Comparison of ENCODE assay signal across 7 cellular contexts in the genomic region with DNA sequence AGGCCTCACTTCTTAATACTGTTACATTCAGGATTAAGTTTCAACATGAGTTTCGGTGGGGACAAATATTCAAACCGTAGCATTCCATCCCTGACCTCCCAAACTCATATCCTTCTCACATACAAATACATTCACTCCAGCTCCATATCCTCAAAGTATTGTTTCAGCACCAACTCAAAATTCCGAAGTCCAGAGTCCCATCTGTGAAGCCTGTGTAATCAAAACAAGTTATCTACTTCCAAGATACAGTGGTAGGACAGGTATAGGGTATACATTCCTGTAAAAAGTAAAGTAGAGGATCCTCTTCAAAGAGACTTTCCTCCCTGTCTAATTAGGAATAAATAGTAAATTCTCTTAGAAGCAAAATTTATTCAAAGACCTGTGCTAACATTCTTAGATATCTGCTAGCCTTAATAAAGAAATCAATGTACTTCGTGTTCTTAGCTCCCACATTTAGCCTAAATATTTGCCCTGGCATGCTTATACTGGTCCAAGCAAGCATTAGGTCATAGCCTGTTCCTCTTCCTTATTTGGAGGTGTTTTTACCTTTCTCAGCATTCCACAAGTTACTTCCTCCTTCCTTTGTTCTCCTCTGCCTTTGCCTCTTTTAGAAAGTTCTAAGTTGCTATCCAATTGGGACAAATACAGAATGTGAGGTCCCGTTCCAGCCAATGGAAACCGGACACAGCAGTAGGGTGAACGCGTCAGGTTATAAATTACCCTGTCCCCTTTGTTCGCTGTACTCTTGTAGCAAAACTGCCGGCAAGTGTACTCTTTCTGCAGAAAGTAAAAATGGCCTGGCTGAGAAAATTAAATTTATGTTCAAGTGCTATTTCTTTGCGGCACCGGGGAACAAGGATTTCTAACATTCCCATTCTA. TPM values are rescaled to one million over a fixed set of nuclear protein-coding genes. Genes with fewer than 3 reads are reported as not detected.
A peak's percentile ranks its signal among the peaks of the same experiment; 100 is the strongest.
DNase-seq lines count a peak whose midpoint lies in the region; ATAC-seq, FAIRE-seq and TF ChIP-seq lines count a peak whose summit lies in the region.
"Not testable (repeated sequence)": the region's sequence is repeated elsewhere in the genome, so short reads cannot be mapped to it uniquely, and the experiment has no call there.

No MANE protein-coding gene starts in this region.

- not testable (repeated sequence) for H3K14ac ChIP-seq in IMR-90 (replicated peaks; ENCODE audit: low read depth, low read length); H1 (ENCODE audit: insufficient read length)

- BruUV-seq in Calu3 (replicated peaks; lab: Mats Ljungman, UMichigan) = TSS peak; percentile 87
- BruUV-seq in IMR-90 (replicated peaks; lab: Mats Ljungman, UMichigan) = not testable (repeated sequence)

- H3K9me1 ChIP-seq in IMR-90 (ENCODE audit: insufficient read depth, low read length) = not testable (repeated sequence)

- H4K91ac ChIP-seq in IMR-90 (ENCODE audit: insufficient read depth, low read depth, low read length); H1 (replicated peaks; ENCODE audit: insufficient read length, low read length): not testable (repeated sequence)

- intact Hi-C loops in Calu3 (cut with micrococcal nuclease; ENCODE audit: unreplicated experiment); IMR-90 (cut with micrococcal nuclease): not testable (repeated sequence)

- WGBS in IMR-90 (ENCODE audit: extremely low coverage in 2 of 2, insufficient read length in 1 of 2), 2 experiments = 96% methylated on average over 4 of the region's 12 CpGs; no CpG with 5 or more reads in 1 of the 2 experiments
- 87% methylated on average over 12 of the region's 12 CpGs; no CpG with 5 or more reads in 1 of the 2 experiments for WGBS in H1 (ENCODE audit: extremely low coverage in 1 of 2, insufficient coverage in 1 of 2, insufficient read length in 1 of 2, insufficient replicate concordance in 2 of 2, low coverage in 1 of 2, low lambda C conversion rate in 2 of 2, missing lambda C conversion rate in 1 of 2), 2 experiments

- TF ChIP-seq EP300 in H1 (IDR thresholded peaks at IDR 0.05; ENCODE audit: borderline replicate concordance in 1 of 2, low read depth in 2 of 2, low read length in 2 of 2) = not testable (repeated sequence)

- not testable (repeated sequence) for H3K9ac ChIP-seq in IMR-90 (ENCODE audit: low read depth, low read length); astrocyte (ENCODE audit: low read length); H1 (replicated peaks in 1 of 4; ENCODE audit: extremely low read depth in 1 of 4, low read depth in 3 of 4, low read length in 3 of 4)

- H3K79me2 ChIP-seq in astrocyte (ENCODE audit: insufficient read depth, low read length); H1 (ENCODE audit: control insufficient read depth in 1 of 2, insufficient read depth in 2 of 2, low read length in 2 of 2): not testable (repeated sequence)

- POLR2A ChIA-PET in IMR-90 (lab: Charles Lee; ENCODE audit: unreplicated experiment); H1 (lab: Charles Lee; ENCODE audit: partially characterized antibody): not testable (repeated sequence)

- H3K4me1 ChIP-seq in IMR-90 (ENCODE audit: control insufficient read depth, insufficient read depth, low read length); astrocyte (ENCODE audit: insufficient read depth, low read length); H1 (replicated peaks in 1 of 4; ENCODE audit: control insufficient read depth in 3 of 4, insufficient read depth in 4 of 4, low read length in 3 of 4): not testable (repeated sequence)
- H3K4me1 ChIP-seq in foreskin keratinocyte (peaks cover 18% of the 10 kb centered on the region), thoracic aorta (ENCODE audit: control insufficient read depth in 1 of 2, low read depth in 2 of 2) (peaks cover 16 to 45% of the 10 kb centered on the region in 2 donors)

- CTCF ChIA-PET in Calu3 (lab: Charles Lee); IMR-90 (lab: Yijun Ruan, JAX): not testable (repeated sequence)
- CTCF ChIA-PET in H1 (lab: Charles Lee; ENCODE audit: partially characterized antibody) = interaction anchor here (0.7 to 1.4 kb wide), 3 partner anchors 9 to 29 kb away, joined by 3 to 5 read pairs (median 3); no protein-coding TSS in a partner anchor

- peaks cover 10% of the 10 kb centered on the region for H3K36me3 Mint-ChIP-seq in Calu3 (ENCODE audit: insufficient read depth, unreplicated experiment)
- H3K36me3 Mint-ChIP-seq in astrocyte (ENCODE audit: low read depth, unreplicated experiment) = peaks cover 14% of the 10 kb centered on the region
- peaks cover 68% of the 10 kb centered on the region for H3K36me3 Mint-ChIP-seq in mesothelial cell of epicardium

- H3K18ac ChIP-seq in IMR-90 (ENCODE audit: low read depth, low read length); H1 (ENCODE audit: extremely low read depth, low read length): not testable (repeated sequence)

- not testable (repeated sequence) for TF ChIP-seq RAD21 in IMR-90 (IDR thresholded peaks at IDR 0.05; ENCODE audit: low read length); H1 (IDR thresholded peaks at IDR 0.05 in 1 of 2, conservative IDR thresholded peaks at IDR 0.05 in 1 of 2; ENCODE audit: low read depth in 2 of 2, low read length in 2 of 2)

- not testable (repeated sequence) for H3K36me3 ChIP-seq in IMR-90 (ENCODE audit: control insufficient read depth, insufficient read depth, low read length); astrocyte (ENCODE audit: insufficient read depth, low read length); thoracic aorta
- H3K36me3 ChIP-seq in H1 (ENCODE audit: control insufficient read depth in 2 of 4, insufficient read depth in 4 of 4, low read length in 3 of 4) = peaks cover 0 to 13% (median 6%) of the 10 kb centered on the region in 4 experiments; a peak in 3 of 8 replicates

- ATAC-seq in IMR-90 (ENCODE audit: low read depth); thoracic aorta (ENCODE audit: insufficient number of reproducible peaks, low FRiP score, low read depth): not testable (repeated sequence)
- peak; percentile 34 for ATAC-seq in foreskin keratinocyte

- H3K23me2 ChIP-seq in H1 (ENCODE audit: low read depth, low read length) = not testable (repeated sequence)

- dilution Hi-C loops in IMR-90 (cut with HindIII; ENCODE audit: low sequenced_read_pairs, unreplicated experiment) = not testable (repeated sequence)

- H3K4me2 ChIP-seq in IMR-90 (ENCODE audit: low read depth, low read length); astrocyte (ENCODE audit: low read length); H1 (ENCODE audit: insufficient read depth in 1 of 2, low read depth in 2 of 2, low read length in 2 of 2): not testable (repeated sequence)

- TF ChIP-seq POLR2A in IMR-90 (IDR thresholded peaks at IDR 0.05; ENCODE audit: low read depth, low read length); H1 (IDR thresholded peaks at IDR 0.05; ENCODE audit: control extremely low read depth in 1 of 2, low read depth in 2 of 2, low read length in 2 of 2): not testable (repeated sequence)

- not testable (repeated sequence) for H2AFZ ChIP-seq in IMR-90 (replicated peaks; ENCODE audit: low read length, poor library complexity); astrocyte (ENCODE audit: low read depth, low read length); H1 (ENCODE audit: low read length)

- not testable (repeated sequence) for H3K27me3 ChIP-seq in IMR-90 (ENCODE audit: control insufficient read depth, insufficient read depth, low read length); astrocyte (ENCODE audit: insufficient read depth, low read length); H1 (replicated peaks in 1 of 4; ENCODE audit: control insufficient read depth in 3 of 4, extremely low read depth in 1 of 4, insufficient read depth in 3 of 4, low read length in 3 of 4); foreskin keratinocyte; thoracic aorta (replicated peaks; ENCODE audit: insufficient read depth)

- in situ Hi-C loops in IMR-90 (cut with MboI; ENCODE audit: low sequenced_read_pairs) = loop anchor here (10.0 kb wide), 1 partner anchor 185 kb away; no protein-coding TSS in a partner anchor

- peak overlapping the region; percentile 47; the same call in 1 of the 2 replicates for H2BK20ac ChIP-seq in IMR-90 (ENCODE audit: low read depth, low read length)
- H2BK20ac ChIP-seq in H1 (ENCODE audit: low read length) = not testable (repeated sequence)

- TF ChIP-seq CTCF in Calu3 (IDR thresholded peaks at IDR 0.05; ENCODE audit: unreplicated experiment); IMR-90 (conservative IDR thresholded peaks at IDR 0.05; ENCODE audit: low read depth, low read length); astrocyte (IDR thresholded peaks at IDR 0.05; ENCODE audit: insufficient read depth, low read depth, low read length); H1 (IDR thresholded peaks at IDR 0.05; ENCODE audit: control extremely low read depth in 1 of 3, insufficient read depth in 1 of 3, low read depth in 1 of 3, low read length in 3 of 3); foreskin keratinocyte (conservative IDR thresholded peaks at IDR 0.05); mesothelial cell of epicardium (IDR thresholded peaks at IDR 0.05; ENCODE audit: unreplicated experiment); thoracic aorta (IDR thresholded peaks at IDR 0.05): not testable (repeated sequence)

- H3K27me3 Mint-ChIP-seq in Calu3 (ENCODE audit: unreplicated experiment); astrocyte (ENCODE audit: low read depth, unreplicated experiment); mesothelial cell of epicardium (ENCODE audit: low read depth): not testable (repeated sequence)

- not testable (repeated sequence) for H4K20me1 ChIP-seq in IMR-90 (ENCODE audit: insufficient read depth, low read length); astrocyte (ENCODE audit: insufficient read depth, low read length); H1 (replicated peaks in 1 of 2; ENCODE audit: control insufficient read depth in 1 of 2, insufficient read depth in 2 of 2, low read length in 2 of 2)

- not testable (repeated sequence) for H3K56ac ChIP-seq in IMR-90 (ENCODE audit: extremely low read depth, insufficient read depth, low read length); H1 (replicated peaks; ENCODE audit: insufficient read length, low read depth, low read length)

- H3K27ac Mint-ChIP-seq in Calu3 (ENCODE audit: unreplicated experiment) = peak overlapping the region; percentile 94
- H3K27ac Mint-ChIP-seq in astrocyte (ENCODE audit: unreplicated experiment) = peak overlapping the region; percentile 82
- peak overlapping the region; percentile 75 for H3K27ac Mint-ChIP-seq in mesothelial cell of epicardium

- not testable (repeated sequence) for H3K4ac ChIP-seq in IMR-90 (ENCODE audit: low read depth, low read length); H1 (replicated peaks; ENCODE audit: insufficient read length, low read depth, low read length)

- H3K4me3 Mint-ChIP-seq in Calu3 (ENCODE audit: low read depth, unreplicated experiment); astrocyte (ENCODE audit: unreplicated experiment); mesothelial cell of epicardium: not testable (repeated sequence)

- H2BK120ac ChIP-seq in IMR-90 (ENCODE audit: low read depth, low read length); H1 (replicated peaks; ENCODE audit: low read depth, low read length): not testable (repeated sequence)

- not testable (repeated sequence) for FAIRE-seq in astrocyte (lab: Jason Lieb, UNC); H1 (lab: Jason Lieb, UNC)

- not testable (repeated sequence) for H2BK15ac ChIP-seq in IMR-90 (ENCODE audit: low read depth, low read length); H1 (ENCODE audit: low read length)

- not testable (repeated sequence) for H2BK5ac ChIP-seq in IMR-90 (ENCODE audit: low read depth, low read length, poor library complexity, severe bottlenecking); H1 (ENCODE audit: low read depth, low read length)

- not testable (repeated sequence) for H4K5ac ChIP-seq in IMR-90 (ENCODE audit: low read depth, low read length); H1 (ENCODE audit: insufficient read length, low read depth, low read length)

- H4K8ac ChIP-seq in IMR-90 (ENCODE audit: low read depth in 2 of 2, low read length in 2 of 2); H1 (ENCODE audit: extremely low read depth, insufficient read depth, low read length): not testable (repeated sequence)

- not testable (repeated sequence) for H3K9me3 Mint-ChIP-seq in Calu3 (ENCODE audit: low read depth, unreplicated experiment); astrocyte (ENCODE audit: unreplicated experiment)
- peaks cover 11% of the 10 kb centered on the region for H3K9me3 Mint-ChIP-seq in mesothelial cell of epicardium

- not testable (repeated sequence) for DNase-seq in Calu3; IMR-90; astrocyte (ENCODE audit: low read depth); H1 (ENCODE audit: low read depth in 1 of 2, low spot score in 2 of 2); mesothelial cell of epicardium (ENCODE audit: low spot score in 2 of 2, unreplicated experiment in 2 of 2); thoracic aorta (ENCODE audit: low spot score)
- DNase-seq in foreskin keratinocyte = peak; percentile 72 to 84

- H2AK9ac ChIP-seq in IMR-90 (replicated peaks; ENCODE audit: low read depth, low read length, poor library complexity) = not testable (repeated sequence)

- H2AK5ac ChIP-seq in IMR-90 (ENCODE audit: low read depth, low read length); H1 (ENCODE audit: low read depth, low read length): not testable (repeated sequence)

- H3K23ac ChIP-seq in IMR-90 (ENCODE audit: low read depth, low read length); H1 (ENCODE audit: insufficient read length): not testable (repeated sequence)

- H3K9me3 ChIP-seq in IMR-90 (ENCODE audit: control insufficient read depth, insufficient read depth, low read length); astrocyte (ENCODE audit: insufficient read depth, low read depth, low read length); H1 (ENCODE audit: insufficient read depth in 2 of 2, low read depth in 1 of 2, low read length in 1 of 2); thoracic aorta: not testable (repeated sequence)

- not testable (repeated sequence) for H2BK12ac ChIP-seq in H1 (ENCODE audit: low read depth, low read length)

- H3K4me3 ChIP-seq in IMR-90 (ENCODE audit: insufficient read depth, low read depth, low read length); astrocyte (ENCODE audit: insufficient read depth, low read depth, low read length); H1 (ENCODE audit: extremely low read depth in 1 of 4, insufficient read depth in 2 of 4, low read depth in 3 of 4, low read length in 4 of 4); thoracic aorta: not testable (repeated sequence)

- not testable (repeated sequence) for H3K27ac ChIP-seq in IMR-90 (ENCODE audit: insufficient read depth, low read length); astrocyte (ENCODE audit: low read depth, low read length); H1 (ENCODE audit: low read depth, low read length)
- H3K27ac ChIP-seq in foreskin keratinocyte (peak overlapping the region; percentile 68), thoracic aorta (peak overlapping the region; percentile 84)

- H3K4me1 Mint-ChIP-seq in Calu3 (ENCODE audit: low read depth, unreplicated experiment) (peaks cover 26% of the 10 kb centered on the region), astrocyte (ENCODE audit: low read depth, unreplicated experiment) (peaks cover 11% of the 10 kb centered on the region)
- not testable (repeated sequence) for H3K4me1 Mint-ChIP-seq in mesothelial cell of epicardium

- H3K79me1 ChIP-seq in IMR-90 (ENCODE audit: low read depth in 1 of 2, low read length in 2 of 2); H1 (ENCODE audit: low read depth, low read length): not testable (repeated sequence)

RNA-seq across cellular contexts. Expression of a gene that starts 40.1 kb away (rescaled TPM):
- total RNA-seq in Calu3 (2022) (35.1 and 44.6 TPM in 2 replicates), IMR-90 (2012; rRNA removed) (8.8 and 15.6 TPM in 2 replicates), astrocyte (15.6 and 16.3 TPM in 2 replicates), foreskin keratinocyte (15.9 and 16.8 TPM in 2 replicates), mesothelial cell of epicardium (55.7 to 64.0 TPM (median 58.8 TPM) in 3 replicates), thoracic aorta (10 to 100 TPM; 31.4 to 34.4 TPM)
- polyA plus RNA-seq in IMR-90 (2012; rRNA removed) (8.3 and 11.9 TPM in 2 replicates), H1 (2011; rRNA removed) (4.7 and 7.5 TPM in 2 replicates), foreskin keratinocyte (13.6 and 14.2 TPM in 2 replicates)
- polyA plus RNA-seq in IMR-90 (2012; cell fraction: cytosol; rRNA removed) = 1.2 and 1.7 TPM in 2 replicates
- polyA plus RNA-seq in IMR-90 (2012; cell fraction: nucleus; rRNA removed; ENCODE audit: low replicate concordance) = 1.0 and 10.0 TPM in 2 replicates
- 30.7 and 31.8 TPM in 2 replicates for total RNA-seq in H1 (2021; fragmentation: NEBNext Ultra II Directional; extraction: Animal tissue kit (Norgen Biotek cat#: 25700))
- 14.7 TPM for polyA plus RNA-seq in H1 (2011; cell fraction: cytosol; rRNA removed)
- 9.6 TPM for polyA plus RNA-seq in H1 (2011; cell fraction: nucleus; rRNA removed)
- 18.3 to 37.6 TPM (median 20.5 TPM) in 4 replicates for polyA plus RNA-seq in H1 (2012, experiment 1 of 2)
- polyA plus RNA-seq in H1 (2012, experiment 2 of 2) = 2.6 TPM
- 24.0 TPM for polyA plus RNA-seq in H1 (2013, experiment 1 of 2)
- polyA plus RNA-seq in H1 (2013, experiment 2 of 2) = 21.8 TPM
- 16.2 and 16.7 TPM in 2 replicates for polyA minus RNA-seq in H1 (2011; rRNA and poly(A)+ RNA removed)
- 11.8 TPM for polyA minus RNA-seq in H1 (2011; cell fraction: cytosol; rRNA and poly(A)+ RNA removed)
- polyA minus RNA-seq in H1 (2011; cell fraction: nucleus; rRNA and poly(A)+ RNA removed) = 44.2 TPM
